In the genomic region with DNA sequence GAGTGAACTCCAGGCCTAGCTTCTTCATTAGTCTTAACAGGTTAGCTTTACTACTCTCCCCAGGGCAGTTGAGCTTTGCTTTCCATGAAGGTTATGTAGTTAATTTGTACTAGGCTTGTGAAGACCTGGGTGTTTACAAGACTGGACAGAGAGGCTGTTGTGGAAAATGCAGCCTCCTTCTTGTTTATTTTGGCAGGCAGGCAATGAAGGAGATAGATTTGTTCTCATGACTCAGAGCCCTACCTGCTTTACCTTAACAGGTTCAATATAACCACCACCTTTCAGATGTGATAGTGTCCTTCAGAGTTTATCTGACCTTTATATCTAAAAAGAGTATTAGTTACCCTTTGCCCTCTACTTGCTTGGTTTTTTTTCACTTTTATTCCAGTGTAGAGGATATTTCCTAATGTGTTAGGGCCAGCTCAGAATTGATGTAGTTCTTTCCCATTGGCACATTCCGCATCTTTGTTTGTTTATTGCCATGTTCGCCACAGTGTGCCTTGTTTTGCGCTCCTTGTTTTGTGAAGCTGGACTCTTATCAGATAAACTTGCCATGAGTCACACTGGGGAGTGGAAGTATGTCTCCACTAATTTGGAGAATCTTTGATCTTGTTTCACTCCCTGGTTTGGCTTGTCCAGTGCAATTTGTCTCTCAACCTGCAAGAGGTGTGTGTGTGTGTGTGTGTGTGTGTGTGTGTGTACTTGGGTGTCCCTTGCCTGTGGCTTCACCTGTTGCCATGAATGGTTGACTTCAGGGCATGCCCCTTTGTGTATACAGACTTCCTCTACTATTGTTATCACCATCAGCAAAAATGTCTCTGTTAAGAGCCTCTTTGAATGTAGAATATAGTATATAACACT, we compare ENCODE assay signal across 11 cellular contexts.
A peak's percentile ranks its signal among the peaks of the same experiment; 100 is the strongest.
DNase-seq lines count a peak whose midpoint lies in the region; TF ChIP-seq lines count a peak whose summit lies in the region.
"Had no signal": no experiment of that assay in that cellular context is flagged by ENCODE, and none has a peak within 500 bp of the region (broad histone marks: within the 10 kb centered on the region; RNA-seq: fewer than 3 reads in every experiment).

No MANE protein-coding gene starts in this region.

- no peaks in the 10 kb centered on the region for H3K27me3 ChIP-seq in tibial nerve
- H3K27me3 ChIP-seq: gastrocnemius medialis had no signal

- no peak overlapping the region for H3K4me3 Mint-ChIP-seq in osteocyte (ENCODE audit: unreplicated experiment)
- H3K4me3 Mint-ChIP-seq: CD8-positive, alpha-beta memory T cell had no signal

- peaks cover 0 to under 1% (median 0%) of the 10 kb centered on the region in 3 donors for H3K36me3 ChIP-seq in tibial nerve
- H3K36me3 ChIP-seq: gastrocnemius medialis had no signal

- peaks cover 16% of the 10 kb centered on the region for H3K4me1 Mint-ChIP-seq in osteocyte (ENCODE audit: unreplicated experiment)
- H3K4me1 Mint-ChIP-seq: CD8-positive, alpha-beta memory T cell had no signal

- no peaks in the 10 kb centered on the region for H3K27me3 Mint-ChIP-seq in osteocyte (ENCODE audit: unreplicated experiment)

- no peaks in the 10 kb centered on the region for H3K9me3 Mint-ChIP-seq in osteocyte (ENCODE audit: unreplicated experiment)
- H3K9me3 Mint-ChIP-seq: CD8-positive, alpha-beta memory T cell had no signal

- 82 to 98% methylated on average over 3 of the region's 3 CpGs for WGBS in tibial nerve, 2 donors

- TF ChIP-seq CTCF in osteocyte (IDR thresholded peaks at IDR 0.05) (no peak), tibial nerve (IDR thresholded peaks at IDR 0.05) (no peak)

- TF ChIP-seq EP300 in tibial nerve (IDR thresholded peaks at IDR 0.05), result no peak

- H3K36me3 Mint-ChIP-seq in osteocyte (ENCODE audit: unreplicated experiment), result peaks cover 4% of the 10 kb centered on the region

- H3K27ac ChIP-seq in tibial nerve, result no peak overlapping the region

- no peak overlapping the region for H3K4me3 ChIP-seq in tibial nerve
- H3K4me3 ChIP-seq: gastrocnemius medialis had no signal

- peaks cover 0 to 6% (median 0%) of the 10 kb centered on the region in 4 donors for H3K4me1 ChIP-seq in tibial nerve

- TF ChIP-seq POLR2A in erythroblast (IDR thresholded peaks at IDR 0.05; ENCODE audit: low read length) (no peak), tibial nerve (IDR thresholded peaks at IDR 0.05) (no peak)

- H3K27ac Mint-ChIP-seq in osteocyte (ENCODE audit: unreplicated experiment), result peak overlapping the region; percentile 78

- no peaks in the 10 kb centered on the region for H3K9me3 ChIP-seq in tibial nerve
- H3K9me3 ChIP-seq: gastrocnemius medialis had no signal

- DNase-seq in EL (peak; percentile 61), RPMI7951 (ENCODE audit: low read depth) (peak; percentile 82), erythroblast (lab: John Stamatoyannopoulos, UW) (peak; percentile 36 to 39), osteocyte (ENCODE audit: extremely low spot score, unreplicated experiment) (no peak), cerebellar nuclear complex (lab: John Stamatoyannopoulos, UW) (no peak), tibial nerve (ENCODE audit: low spot score in 2 of 2) (no peak), DMS 273 treated with DMSO at 0.1 percent for 48 hours (lab: John Stamatoyannopoulos, UW) (no peak), occipital lobe (lab: John Stamatoyannopoulos, UW) (no peak)
- DNase-seq: CD8-positive, alpha-beta memory T cell; gastrocnemius medialis; NCI-H510A had no signal

Comparison
In these comparisons a context has a peak if more than half of its experiments do, and no peak if none do; other contexts are left out.
1. DNase-seq: peak in EL (single experiment), RPMI7951 (single experiment) and erythroblast (2 of 2); none in osteocyte (single experiment), cerebellar nuclear complex (0 of 2), tibial nerve (0 of 2), DMS 273 treated with DMSO at 0.1 percent for 48 hours (single experiment) and occipital lobe (single experiment).